ENCODE assay signal across 8 cellular contexts in the genomic region with DNA sequence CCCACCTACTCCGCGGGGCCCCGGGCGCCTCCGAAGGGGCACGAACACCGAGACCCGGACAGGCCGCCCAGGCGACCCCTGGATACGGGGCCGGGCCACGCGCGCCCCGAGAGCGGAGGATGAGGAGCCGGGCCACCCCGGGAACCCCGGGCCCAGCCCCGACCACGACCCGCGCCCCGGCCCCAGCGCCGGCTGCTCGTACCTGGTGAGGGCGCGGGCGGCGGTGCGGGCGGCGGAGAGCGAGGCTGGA. TPM values are rescaled to one million over a fixed set of nuclear protein-coding genes. Genes with fewer than 3 reads are reported as not detected.
A peak's percentile ranks its signal among the peaks of the same experiment; 100 is the strongest.
DNase-seq lines count a peak whose midpoint lies in the region; ATAC-seq and TF ChIP-seq lines count a peak whose summit lies in the region.

No MANE protein-coding gene starts in this region.

- WGBS in lower leg skin, 2 donors: 0% methylated on average over 3 of the region's 36 CpGs; no CpG with 5 or more reads in 1 of the 2 donors
- under 1% methylated on average over 36 of the region's 36 CpGs for WGBS in urinary bladder

- H3K4me3 Mint-ChIP-seq in GM23338: peak overlapping the region; percentile 69; the same call in 2 of the 3 replicates
- peak overlapping the region; percentile 70 for H3K4me3 Mint-ChIP-seq in activated T-helper 2 cell treated with anti-CD3 and anti-CD28 coated beads, Interferon-gamma antibody, Interleukin-2, Interleukin-4, amounts not matched to agents 10 μg/mL and 5 μg/mL and 100 μg/mL, durations not matched to agents 14 hours and 24 hours and 36 hours (ENCODE audit: low read depth)

- no peaks in the 10 kb centered on the region for H3K27me3 ChIP-seq in GM23338 (ENCODE audit: insufficient read depth)

- no peak overlapping the region for H3K27ac Mint-ChIP-seq in GM23338
- peak overlapping the region; percentile 12 for H3K27ac Mint-ChIP-seq in activated T-helper 2 cell treated with anti-CD3 and anti-CD28 coated beads, Interferon-gamma antibody, Interleukin-2, Interleukin-4, amounts not matched to agents 10 μg/mL and 5 μg/mL and 100 μg/mL, durations not matched to agents 14 hours and 24 hours and 36 hours

- H3K4me1 Mint-ChIP-seq in GM23338: peaks cover 19% of the 10 kb centered on the region
- H3K4me1 Mint-ChIP-seq in activated T-helper 2 cell treated with anti-CD3 and anti-CD28 coated beads, Interferon-gamma antibody, Interleukin-2, Interleukin-4, amounts not matched to agents 10 μg/mL and 5 μg/mL and 100 μg/mL, durations not matched to agents 14 hours and 24 hours and 36 hours (ENCODE audit: low read depth): peaks cover 7% of the 10 kb centered on the region

- 0 out of 2 replicates have a peak, but pooled peaks cover 14% of the 10 kb centered on the region for H3F3A ChIP-seq in GM23338 (replicated peaks; ENCODE audit: low read depth)

- H2AFZ ChIP-seq in GM23338: no peak overlapping the region

- no peaks in the 10 kb centered on the region for H3K9me3 Mint-ChIP-seq in GM23338
- no peaks in the 10 kb centered on the region for H3K9me3 Mint-ChIP-seq in activated T-helper 2 cell treated with anti-CD3 and anti-CD28 coated beads, Interferon-gamma antibody, Interleukin-2, Interleukin-4, amounts not matched to agents 10 μg/mL and 5 μg/mL and 100 μg/mL, durations not matched to agents 14 hours and 24 hours and 36 hours

- ATAC-seq in GM23338: no peak

- H3K4me1 ChIP-seq in GM23338 (ENCODE audit: insufficient read depth) (peaks cover 27% of the 10 kb centered on the region), urinary bladder (ENCODE audit: insufficient read depth) (no peaks in the 10 kb centered on the region)

- intact Hi-C loops in activated T-helper 2 cell treated with anti-CD3 and anti-CD28 coated beads, Interferon-gamma antibody, Interleukin-2, Interleukin-4, amounts not matched to agents 10 μg/mL and 5 μg/mL and 100 μg/mL, durations not matched to agents 14 hours and 24 hours and 36 hours (cut with micrococcal nuclease): loop anchor here (1.0 kb wide), 1 partner anchor 8 kb away; no protein-coding TSS in a partner anchor
- intact Hi-C loops in lower leg skin (cut with DNase I; ENCODE audit: low total_unique reads): no loop called here

- TF ChIP-seq POLR2A in lower leg skin (IDR thresholded peaks at IDR 0.05): no peak

- H3K36me3 Mint-ChIP-seq in GM23338 (ENCODE audit: low read depth): peaks cover 31% of the 10 kb centered on the region; the same call in 2 of the 3 replicates
- peaks cover 32% of the 10 kb centered on the region for H3K36me3 Mint-ChIP-seq in activated T-helper 2 cell treated with anti-CD3 and anti-CD28 coated beads, Interferon-gamma antibody, Interleukin-2, Interleukin-4, amounts not matched to agents 10 μg/mL and 5 μg/mL and 100 μg/mL, durations not matched to agents 14 hours and 24 hours and 36 hours (ENCODE audit: low read depth)

- H3K79me2 ChIP-seq in GM23338 (replicated peaks; ENCODE audit: insufficient read depth): peaks cover 53% of the 10 kb centered on the region

- H3K4me3 ChIP-seq in AG09309 (ENCODE audit: control insufficient read depth, low read depth, low read length): peak overlapping the region; percentile 74
- peak overlapping the region; percentile 88 for H3K4me3 ChIP-seq in GM23338
- peak overlapping the region; percentile 72 for H3K4me3 ChIP-seq in lower leg skin (ENCODE audit: low read depth, poor library complexity, severe bottlenecking)
- peak overlapping the region; percentile 68 for H3K4me3 ChIP-seq in urinary bladder (ENCODE audit: low read depth, low read length)

- peaks cover 16% of the 10 kb centered on the region for H3K27me3 Mint-ChIP-seq in GM23338 (ENCODE audit: insufficient read depth, low read depth, poor library complexity)
- H3K27me3 Mint-ChIP-seq in activated T-helper 2 cell treated with anti-CD3 and anti-CD28 coated beads, Interferon-gamma antibody, Interleukin-2, Interleukin-4, amounts not matched to agents 10 μg/mL and 5 μg/mL and 100 μg/mL, durations not matched to agents 14 hours and 24 hours and 36 hours (ENCODE audit: low read depth): no peaks in the 10 kb centered on the region

- peaks cover 26% of the 10 kb centered on the region for H4K20me1 ChIP-seq in GM23338 (replicated peaks; ENCODE audit: insufficient read depth)

- no peak for TF ChIP-seq CTCF in AG09309 (IDR thresholded peaks at IDR 0.05; ENCODE audit: control insufficient read depth, insufficient read depth, low read depth, low read length, missing control alignments)
- no peak for TF ChIP-seq CTCF in GM23338 (conservative IDR thresholded peaks at IDR 0.05; ENCODE audit: low read depth in 2 of 2)
- no peak for TF ChIP-seq CTCF in lower leg skin (IDR thresholded peaks at IDR 0.05)

- H3K36me3 ChIP-seq in GM23338 (ENCODE audit: insufficient read depth): 0 out of 2 replicates have a peak, but pooled peaks cover 5% of the 10 kb centered on the region
- H3K36me3 ChIP-seq in urinary bladder (ENCODE audit: insufficient read depth): no peaks in the 10 kb centered on the region

- H3K27ac ChIP-seq in GM23338 (ENCODE audit: low read depth) (no peak overlapping the region), urinary bladder (ENCODE audit: low read depth) (peak overlapping the region; percentile 87)

- DNase-seq in AG09309 (ENCODE audit: low read depth): no peak
- no peak for DNase-seq in GM23338 (ENCODE audit: low spot score)
- DNase-seq in activated T-helper 2 cell treated with anti-CD3 and anti-CD28 coated beads, Interferon-gamma antibody, Interleukin-2, Interleukin-4, amounts not matched to agents 10 μg/mL and 5 μg/mL and 100 μg/mL, durations not matched to agents 14 hours and 24 hours and 36 hours (ENCODE audit: low spot score): no peak
- DNase-seq in lower leg skin (ENCODE audit: low spot score in 2 of 2): no peak
- no peak for DNase-seq in NCI-H2196 treated with DMSO at 0.1 percent for 48 hours (lab: John Stamatoyannopoulos, UW; ENCODE audit: unreplicated experiment)
- DNase-seq in DMS 273 (lab: John Stamatoyannopoulos, UW; ENCODE audit: unreplicated experiment): no peak
- no peak for DNase-seq in DMS153 treated with DMSO at 0.1 percent for 48 hours (lab: John Stamatoyannopoulos, UW; ENCODE audit: unreplicated experiment)

- H3K9me2 ChIP-seq in GM23338 (ENCODE audit: insufficient read depth): no peaks in the 10 kb centered on the region

- H3K4me2 ChIP-seq in GM23338: peak overlapping the region; percentile 91

TF ChIP-seq in GM23338, 12 proteins besides CTCF, POLR2A, EP300 and RAD21 (continues in another document):
- TF ChIP-seq ZNF331 (CRISPR knock-in tag; IDR thresholded peaks at IDR 0.05; ENCODE audit: low read depth) (no peak), EZH2phosphoT487 (IDR thresholded peaks at IDR 0.05; ENCODE audit: unreplicated experiment) (no peak), NANOG (IDR thresholded peaks at IDR 0.05; ENCODE audit: borderline replicate concordance) (no peak)

RNA-seq across cellular contexts. Expression of a gene that starts 0.2 kb away (rescaled TPM):
- total RNA-seq in GM23338 (2014; rRNA removed; shearing (Covaris generic)): 692 and 849 TPM in 2 replicates
- polyA plus RNA-seq in GM23338 (2016; fragmentation: Nextera tagmentation; extraction: Ambion mirVana): 110 and 120 TPM in 2 replicates
- total RNA-seq in activated T-helper 2 cell treated with anti-CD3 and anti-CD28 coated beads, Interferon-gamma antibody, Interleukin-2, Interleukin-4, amounts not matched to agents 10 μg/mL and 5 μg/mL and 100 μg/mL, durations not matched to agents 14 hours and 24 hours and 36 hours: 387 and 409 TPM in 2 replicates
- 100 to 1,000 TPM; 141 to 424 (median 233) TPM for total RNA-seq in lower leg skin
- 24.1 TPM for total RNA-seq in urinary bladder
- polyA plus RNA-seq in urinary bladder: 116 TPM

RNA-seq across cellular contexts. Expression of a gene that starts 32.2 kb away (rescaled TPM):
- 110 and 122 TPM in 2 replicates for total RNA-seq in GM23338 (2014; rRNA removed; shearing (Covaris generic))
- polyA plus RNA-seq in GM23338 (2016; fragmentation: Nextera tagmentation; extraction: Ambion mirVana) (66.0 and 105 TPM in 2 replicates), urinary bladder (67.5 TPM)
- 154 and 179 TPM in 2 replicates for total RNA-seq in activated T-helper 2 cell treated with anti-CD3 and anti-CD28 coated beads, Interferon-gamma antibody, Interleukin-2, Interleukin-4, amounts not matched to agents 10 μg/mL and 5 μg/mL and 100 μg/mL, durations not matched to agents 14 hours and 24 hours and 36 hours
- total RNA-seq in lower leg skin (100 to 1,000 TPM in 1 of 4 donors, 10 to 100 TPM in 3; 65.8 to 113 (median 89.8) TPM), urinary bladder (24.5 TPM)

RNA-seq across cellular contexts. Expression of a gene that starts 46.1 kb away (rescaled TPM):
- total RNA-seq in GM23338 (2014; rRNA removed; shearing (Covaris generic)): 228 and 242 TPM in 2 replicates
- polyA plus RNA-seq in GM23338 (2016; fragmentation: Nextera tagmentation; extraction: Ambion mirVana) (136 and 148 TPM in 2 replicates), urinary bladder (95.4 TPM)
- 103 TPM in 2 replicates for total RNA-seq in activated T-helper 2 cell treated with anti-CD3 and anti-CD28 coated beads, Interferon-gamma antibody, Interleukin-2, Interleukin-4, amounts not matched to agents 10 μg/mL and 5 μg/mL and 100 μg/mL, durations not matched to agents 14 hours and 24 hours and 36 hours
- total RNA-seq in lower leg skin (10 to 100 TPM; 57.2 to 99.3 (median 79.1) TPM), urinary bladder (37.3 TPM)

RNA-seq across cellular contexts. Expression of a gene that starts 46.2 kb away (rescaled TPM):
- 36.9 and 44.7 TPM in 2 replicates for total RNA-seq in GM23338 (2014; rRNA removed; shearing (Covaris generic))
- 18.0 and 18.9 TPM in 2 replicates for polyA plus RNA-seq in GM23338 (2016; fragmentation: Nextera tagmentation; extraction: Ambion mirVana)
- 21.8 and 21.9 TPM in 2 replicates for total RNA-seq in activated T-helper 2 cell treated with anti-CD3 and anti-CD28 coated beads, Interferon-gamma antibody, Interleukin-2, Interleukin-4, amounts not matched to agents 10 μg/mL and 5 μg/mL and 100 μg/mL, durations not matched to agents 14 hours and 24 hours and 36 hours
- 10 to 100 TPM; 44.8 to 83.7 (median 50.9) TPM for total RNA-seq in lower leg skin
- 16.5 TPM for total RNA-seq in urinary bladder
- polyA plus RNA-seq in urinary bladder: 47.0 TPM
